Comparison of ENCODE assay signal across 16 cellular contexts in genomic region chr6:118656822-118657451, GRCh38. TPM values are rescaled to one million over a fixed set of nuclear protein-coding genes. Genes with fewer than 3 reads are reported as not detected.
DNase-seq lines count a peak whose midpoint lies in the region; ATAC-seq and FAIRE-seq lines count a peak whose summit lies in the region.
"Had no signal": no experiment of that assay in that cellular context is flagged by ENCODE, and none has a peak within 500 bp of the region (broad histone marks: within the 10 kb centered on the region; RNA-seq: fewer than 3 reads in every experiment).

No MANE protein-coding gene starts in this region.

- no peaks in the 10 kb centered on the region for H3K4me1 ChIP-seq in urinary bladder (ENCODE audit: insufficient read depth)

- H3K36me3 Mint-ChIP-seq in T-helper 17 cell (ENCODE audit: low read depth) (no peaks in the 10 kb centered on the region), immature natural killer cell (peaks cover 0 to 7% (median 3%) of the 10 kb centered on the region in 3 donors)

- no peaks in the 10 kb centered on the region for H3K27me3 Mint-ChIP-seq in T-helper 17 cell
- H3K27me3 Mint-ChIP-seq in immature natural killer cell (ENCODE audit: low read depth in 3 of 3): no peaks in the 10 kb centered on the region
- H3K27me3 Mint-ChIP-seq: B cell had no signal

- FAIRE-seq in HTR-8/SVneo (lab: Jason Lieb, UNC): no peak
- FAIRE-seq: pancreas had no signal

- peak overlapping the region; percentile 19 for H3K27ac ChIP-seq in urinary bladder (ENCODE audit: low read depth)
- H3K27ac ChIP-seq: esophagus muscularis mucosa, heart right ventricle, pancreas, testis had no signal

- peaks cover 43% of the 10 kb centered on the region for H3K4me1 Mint-ChIP-seq in T-helper 17 cell
- peaks cover 31 to 34% of the 10 kb centered on the region in 2 donors for H3K4me1 Mint-ChIP-seq in immature natural killer cell

- H3K36me3 ChIP-seq in urinary bladder (ENCODE audit: insufficient read depth): no peaks in the 10 kb centered on the region
- H3K36me3 ChIP-seq: esophagus muscularis mucosa, heart right ventricle, pancreas had no signal

- H3K4me3 ChIP-seq in urinary bladder (ENCODE audit: low read depth, low read length): no peak overlapping the region
- H3K4me3 ChIP-seq: esophagus muscularis mucosa, heart right ventricle, pancreas, testis had no signal

- peak; percentile 66 for ATAC-seq in T-helper 17 cell
- ATAC-seq: heart right ventricle, pancreas had no signal

- WGBS in urinary bladder: 96% methylated on average over 4 of the region's 4 CpGs

- no peaks in the 10 kb centered on the region for H3K9me3 ChIP-seq in T-helper 17 cell (ENCODE audit: control insufficient read depth, low read length, poor library complexity, severe bottlenecking)
- H3K9me3 ChIP-seq: esophagus muscularis mucosa, heart right ventricle, pancreas, testis had no signal

- H3K27ac Mint-ChIP-seq in T-helper 17 cell (peak overlapping the region; percentile 89), immature natural killer cell (peak overlapping the region in 5 of 6 donors; percentile 0 to 71 (median 36))

- DNase-seq in stimulated activated naive CD4-positive, alpha-beta T cell (lab: John Stamatoyannopoulos, UW): peak in 4 of 6 experiments; percentile 34 to 67 (median 56)
- no peak for DNase-seq in stimulated activated naive CD4-positive, alpha-beta T cell treated with Interleukin-2 at 50 U/mL for 16 hours (lab: John Stamatoyannopoulos, UW)
- no peak for DNase-seq in T-helper 17 cell
- no peak for DNase-seq in immature natural killer cell
- DNase-seq in foreskin melanocyte: no peak
- no peak for DNase-seq in HuH-7 (ENCODE audit: low spot score)
- DNase-seq in HTR-8/SVneo (ENCODE audit: insufficient read length, low spot score): no peak
- DNase-seq: DMS79, heart right ventricle, kidney glomerular epithelial cell, NCI-H2029 treated with DMSO at 0.1 percent for 48 hours, pancreas, testis had no signal

- H3K4me3 Mint-ChIP-seq in T-helper 17 cell (peak overlapping the region; percentile 81), immature natural killer cell (peak overlapping the region in 1 of 5 donors; percentile 31)
- H3K4me3 Mint-ChIP-seq: B cell had no signal

- no peaks in the 10 kb centered on the region for H3K9me3 Mint-ChIP-seq in immature natural killer cell

RNA-seq across cellular contexts. Expression of gene CEP85L, which starts 5.5 kb away (rescaled TPM):
- total RNA-seq in T-helper 17 cell (10 to 100 TPM; 87.6 to 95.6 TPM), urinary bladder (73.4 TPM)
- polyA plus RNA-seq in immature natural killer cell (10 to 100 TPM; 20.1 to 23.5 (median 21.5) TPM), urinary bladder (7.8 TPM)

Comparison
In these comparisons a context has a peak if more than half of its experiments do, and no peak if none do; other contexts are left out.
1. DNase-seq: peak in stimulated activated naive CD4-positive, alpha-beta T cell (4 of 6); none in stimulated activated naive CD4-positive, alpha-beta T cell treated with Interleukin-2 at 50 U/mL for 16 hours (single experiment), T-helper 17 cell (0 of 3), immature natural killer cell (0 of 3), foreskin melanocyte (single experiment), HuH-7 (single experiment) and HTR-8/SVneo (single experiment).